In the genomic region with DNA sequence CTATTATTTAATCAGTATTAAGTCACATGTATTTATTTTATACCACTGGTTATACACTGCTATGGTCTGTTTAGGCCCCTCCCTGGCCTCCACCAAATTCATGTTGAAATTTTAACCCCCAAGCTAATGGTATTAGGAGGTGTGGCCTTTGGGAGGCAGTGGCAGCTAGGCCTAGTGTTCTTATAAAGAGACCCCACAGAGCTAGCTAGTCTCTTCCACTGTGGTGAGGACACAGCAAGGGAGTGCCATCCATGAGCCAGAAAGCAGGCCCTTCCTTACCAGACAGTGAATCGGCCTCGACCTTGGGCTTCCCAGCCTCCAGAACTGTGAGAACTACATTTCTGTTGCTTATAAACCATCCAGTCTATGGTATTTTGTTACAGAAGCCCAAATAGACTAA, we compare ENCODE assay signal across 15 cellular contexts. TPM values are rescaled to one million over a fixed set of nuclear protein-coding genes. Genes with fewer than 3 reads are reported as not detected.
A peak's percentile ranks its signal among the peaks of the same experiment; 100 is the strongest.
DNase-seq lines count a peak whose midpoint lies in the region; ATAC-seq and TF ChIP-seq lines count a peak whose summit lies in the region.
"Had no signal": no experiment of that assay in that cellular context is flagged by ENCODE, and none has a peak within 500 bp of the region (broad histone marks: within the 10 kb centered on the region; RNA-seq: fewer than 3 reads in every experiment).

No MANE protein-coding gene starts in this region.

- H3K4me2 ChIP-seq in SK-N-SH = no peak overlapping the region

- TF ChIP-seq CTCF in cardiac muscle cell (IDR thresholded peaks at IDR 0.05; ENCODE audit: low read depth, low read length) (no peak), SK-N-SH (IDR thresholded peaks at IDR 0.05) (no peak), BE2C (IDR thresholded peaks at IDR 0.05; ENCODE audit: low read depth, low read length) (no peak)

- whole genome bisulfite sequencing in SK-N-SH (ENCODE audit: low lambda C conversion rate) = 78% methylated on average over 2 of the region's 2 CpGs

- POLR2A ChIA-PET in SK-N-SH (lab: Yijun Ruan, JAX) = no interaction called here

- no peak for ATAC-seq in HG02870 (IDR thresholded peaks at IDR 0.05; ENCODE audit: unreplicated experiment)

- H3K9me3 ChIP-seq in cardiac muscle cell (ENCODE audit: low read depth) (no peaks in the 10 kb centered on the region), SK-N-SH (no peaks in the 10 kb centered on the region), BE2C (no peaks in the 10 kb centered on the region)
- H3K9me3 ChIP-seq: Caco-2, HAP-1 had no signal

- peaks cover 14% of the 10 kb centered on the region for H3F3A ChIP-seq in SK-N-SH (replicated peaks; ENCODE audit: insufficient read depth)

- H3K36me3 ChIP-seq in cardiac muscle cell = peaks cover 5% of the 10 kb centered on the region
- H3K36me3 ChIP-seq in SK-N-SH (replicated peaks in 1 of 2; ENCODE audit: control insufficient read depth in 1 of 2, insufficient read depth in 2 of 2, low read length in 1 of 2) = peaks cover 12 to 16% of the 10 kb centered on the region in 2 experiments
- peaks cover 14% of the 10 kb centered on the region for H3K36me3 ChIP-seq in BE2C

- H3K9me2 ChIP-seq in SK-N-SH = no peaks in the 10 kb centered on the region

- H3K9ac ChIP-seq in SK-N-SH = no peak overlapping the region

- no peak overlapping the region for H2AFZ ChIP-seq in SK-N-SH (ENCODE audit: low read depth)

- intact Hi-C loops in cardiac septum (cut with DNase I) = no loop called here

- no peak for TF ChIP-seq EP300 in SK-N-SH (IDR thresholded peaks at IDR 0.05; ENCODE audit: borderline replicate concordance in 1 of 2, low read depth in 1 of 2, low read length in 1 of 2)

- H3K4me3 ChIP-seq in cardiac muscle cell = no peak overlapping the region
- H3K4me3 ChIP-seq in SK-N-SH (ENCODE audit: low read depth in 2 of 2, low read length in 1 of 2) = no peak overlapping the region
- H3K4me3 ChIP-seq in BE2C (ENCODE audit: low read depth, low read length) = no peak overlapping the region
- H3K4me3 ChIP-seq: HAP-1 had no signal

- H3K4me1 ChIP-seq in cardiac muscle cell (ENCODE audit: low read depth) (no peaks in the 10 kb centered on the region), SK-N-SH (ENCODE audit: control insufficient read depth in 1 of 2, insufficient read depth in 2 of 2, low read depth in 1 of 2, low read length in 1 of 2) (no peaks in the 10 kb centered on the region), BE2C (no peaks in the 10 kb centered on the region)
- H3K4me1 ChIP-seq: HAP-1 had no signal

- no peak for DNase-seq in cardiac muscle cell (ENCODE audit: low read depth in 1 of 2, low spot score in 1 of 2)
- DNase-seq in cardiac septum (ENCODE audit: low spot score) = no peak
- no peak for DNase-seq in SK-N-SH
- DNase-seq in iPS-NIHi11 (ENCODE audit: low spot score) = peak; percentile 12
- no peak for DNase-seq in BE2C
- DNase-seq in NCI-H446 treated with DMSO at 0.1 percent for 48 hours (lab: John Stamatoyannopoulos, UW) = no peak
- DNase-seq: ACHN, AML-193, Caco-2, MV-4-11, NCI-H1930, NCI-H446, SHP77 treated with DMSO at 0.1 percent for 48 hours had no signal

- H3K27ac ChIP-seq in cardiac muscle cell (peak overlapping the region; percentile 75), SK-N-SH (ENCODE audit: low read depth in 2 of 2, low read length in 1 of 2) (no peak overlapping the region)

- CTCF ChIA-PET in SK-N-SH (lab: Yijun Ruan, JAX) = interaction anchor here (0.6 to 0.7 kb wide), 4 partner anchors 9 to 50 kb away, joined by 3 to 4 read pairs (median 3); no protein-coding TSS in a partner anchor

- H3K27me3 ChIP-seq in cardiac muscle cell (no peaks in the 10 kb centered on the region), SK-N-SH (ENCODE audit: insufficient read depth) (no peaks in the 10 kb centered on the region), BE2C (no peaks in the 10 kb centered on the region)

- no peaks in the 10 kb centered on the region for H3K79me2 ChIP-seq in SK-N-SH (ENCODE audit: insufficient read depth)

- TF ChIP-seq RAD21 in SK-N-SH (IDR thresholded peaks at IDR 0.05; ENCODE audit: low read length) = no peak

- no peaks in the 10 kb centered on the region for H4K20me1 ChIP-seq in SK-N-SH (ENCODE audit: insufficient read depth)

TF ChIP-seq in SK-N-SH, 30 proteins besides CTCF, POLR2A, EP300 and RAD21:
- TF ChIP-seq NFIC (IDR thresholded peaks at IDR 0.05; ENCODE audit: borderline replicate concordance) (no peak), JUND (IDR thresholded peaks at IDR 0.05) (0 out of 2 replicates have a peak, but pooled peaks have one; percentile 9), NRF1 (IDR thresholded peaks at IDR 0.05; ENCODE audit: low read depth, low read length) (no peak), FOSL2 (IDR thresholded peaks at IDR 0.05; ENCODE audit: borderline replicate concordance, low read depth) (0 out of 2 replicates have a peak, but pooled peaks have one; percentile 1)

RNA-seq across cellular contexts. Expression of gene RBM48, which starts 28.7 kb away (rescaled TPM):
- total RNA-seq in cardiac muscle cell = 8.9 and 9.1 TPM in 2 replicates
- polyA plus RNA-seq in cardiac muscle cell = 19.5 and 25.9 TPM in 2 replicates
- total RNA-seq in cardiac septum = 9.7 TPM
- 4.7 and 6.4 TPM in 2 replicates for polyA plus RNA-seq in SK-N-SH (2012; rRNA removed)
- 5.9 and 7.1 TPM in 2 replicates for polyA plus RNA-seq in SK-N-SH (2012; cell fraction: cytosol; rRNA removed)
- polyA plus RNA-seq in SK-N-SH (2012; cell fraction: nucleus; rRNA removed) = 9.4 and 16.2 TPM in 2 replicates
- polyA plus RNA-seq in BE2C (2012; ENCODE audit: insufficient read depth, insufficient read length, low read depth) = 22.4 TPM

RNA-seq across cellular contexts. Expression of gene PEX1, which starts 28.9 kb away (rescaled TPM):
- total RNA-seq in cardiac muscle cell = 19.8 and 25.9 TPM in 2 replicates
- 20.8 and 26.3 TPM in 2 replicates for polyA plus RNA-seq in cardiac muscle cell
- total RNA-seq in cardiac septum = 13.9 TPM
- 16.0 and 24.9 TPM in 2 replicates for polyA plus RNA-seq in SK-N-SH (2012; rRNA removed)
- polyA plus RNA-seq in SK-N-SH (2012; cell fraction: cytosol; rRNA removed) = 12.1 and 13.0 TPM in 2 replicates
- polyA plus RNA-seq in SK-N-SH (2012; cell fraction: nucleus; rRNA removed) = 41.7 and 85.9 TPM in 2 replicates
- 3.7 TPM for polyA plus RNA-seq in BE2C (2012; ENCODE audit: insufficient read depth, insufficient read length, low read depth)

RNA-seq across cellular contexts. Expression of gene FAM133B, which starts 32.9 kb away (rescaled TPM):
- total RNA-seq in cardiac muscle cell = 6.9 and 15.7 TPM in 2 replicates
- 27.6 and 29.8 TPM in 2 replicates for polyA plus RNA-seq in cardiac muscle cell
- total RNA-seq in cardiac septum = 11.9 TPM
- 13.8 and 16.3 TPM in 2 replicates for polyA plus RNA-seq in SK-N-SH (2012; rRNA removed)
- 14.7 and 21.1 TPM in 2 replicates for polyA plus RNA-seq in SK-N-SH (2012; cell fraction: cytosol; rRNA removed)
- 13.0 and 33.6 TPM in 2 replicates for polyA plus RNA-seq in SK-N-SH (2012; cell fraction: nucleus; rRNA removed)
- polyA plus RNA-seq in BE2C (2012; ENCODE audit: insufficient read depth, insufficient read length, low read depth) = 30.4 TPM
